Comparison of ENCODE assay signal across 23 cellular contexts in genomic region chr14:102913341-102914211, GRCh38. TPM values are rescaled to one million over a fixed set of nuclear protein-coding genes. Genes with fewer than 3 reads are reported as not detected.
DNase-seq lines count a peak whose midpoint lies in the region; ATAC-seq, FAIRE-seq and TF ChIP-seq lines count a peak whose summit lies in the region.
"Had no signal": no experiment of that assay in that cellular context is flagged by ENCODE, and none has a peak within 500 bp of the region (broad histone marks: within the 10 kb centered on the region; RNA-seq: fewer than 3 reads in every experiment).

No MANE protein-coding gene starts in this region.

- H3K27ac Mint-ChIP-seq in type B pancreatic cell: no peak overlapping the region
- no peak overlapping the region for H3K27ac Mint-ChIP-seq in CD8-positive, alpha-beta T cell
- H3K27ac Mint-ChIP-seq: memory B cell; stimulated activated memory B cell treated with anti-CD40 and anti-IgM and Interleukin-4, amounts not matched to agents 10 μg/mL and 1 μg/mL and 100 μg/mL, for 72 hours; T-cell had no signal

- H3K36me3 Mint-ChIP-seq in type B pancreatic cell: no peaks in the 10 kb centered on the region
- peaks cover 3% of the 10 kb centered on the region for H3K36me3 Mint-ChIP-seq in CD8-positive, alpha-beta T cell

- H3K4me3 ChIP-seq in RWPE2 (ENCODE audit: severe bottlenecking) (no peak overlapping the region), kidney (ENCODE audit: low read length in 2 of 2) (no peak overlapping the region)
- H3K4me3 ChIP-seq in CD8-positive, alpha-beta T cell (ENCODE audit: low read depth, low read length): no peak overlapping the region
- H3K4me3 ChIP-seq: ascending aorta, esophagus squamous epithelium had no signal

- no peaks in the 10 kb centered on the region for H3K27me3 ChIP-seq in RWPE2 (ENCODE audit: insufficient read depth, poor library complexity, severe bottlenecking)
- no peaks in the 10 kb centered on the region for H3K27me3 ChIP-seq in CD8-positive, alpha-beta T cell (ENCODE audit: insufficient read depth, low read length)
- H3K27me3 ChIP-seq: ascending aorta, esophagus squamous epithelium had no signal

- ATAC-seq in Right ventricle myocardium superior (ENCODE audit: poor library complexity) (no peak), left ventricle myocardium superior (no peak), RWPE2 (ENCODE audit: low read depth) (no peak)
- ATAC-seq in CD8-positive, alpha-beta T cell: no peak
- ATAC-seq: naive thymus-derived CD8-positive, alpha-beta T cell; T-cell had no signal

- no peak for FAIRE-seq in kidney (lab: Jason Lieb, UNC)

- POLR2A ChIA-PET in CD8-positive, alpha-beta T cell (lab: Charles Lee): interaction anchor here (0.7 kb wide), 1 partner anchor 217 kb away, joined by 4 read pairs; no protein-coding TSS in a partner anchor

- H3K27me3 Mint-ChIP-seq in type B pancreatic cell: no peaks in the 10 kb centered on the region
- no peaks in the 10 kb centered on the region for H3K27me3 Mint-ChIP-seq in CD8-positive, alpha-beta T cell (ENCODE audit: low read depth)
- H3K27me3 Mint-ChIP-seq: memory B cell; naive thymus-derived CD8-positive, alpha-beta T cell; stimulated activated memory B cell treated with anti-CD40 and anti-IgM and Interleukin-4, amounts not matched to agents 10 μg/mL and 1 μg/mL and 100 μg/mL, for 72 hours; T-cell had no signal

- CTCF ChIA-PET in CD8-positive, alpha-beta T cell (lab: Charles Lee): interaction anchor here (1.4 kb wide), 1 partner anchor 11 kb away, joined by 3 read pairs; no protein-coding TSS in a partner anchor

- TF ChIP-seq CTCF in RWPE2 (IDR thresholded peaks at IDR 0.05; ENCODE audit: poor library complexity, severe bottlenecking) (no peak), kidney (IDR thresholded peaks at IDR 0.05; ENCODE audit: borderline replicate concordance, extremely low read depth, insufficient read depth) (no peak), type B pancreatic cell (conservative IDR thresholded peaks at IDR 0.05) (peak; percentile 41)
- no peak for TF ChIP-seq CTCF in CD8-positive, alpha-beta T cell (IDR thresholded peaks at IDR 0.05)

- no peak overlapping the region for H3K4me3 Mint-ChIP-seq in type B pancreatic cell
- H3K4me3 Mint-ChIP-seq in CD8-positive, alpha-beta T cell: no peak overlapping the region
- H3K4me3 Mint-ChIP-seq: naive thymus-derived CD8-positive, alpha-beta T cell; stimulated activated memory B cell treated with anti-CD40 and anti-IgM and Interleukin-4, amounts not matched to agents 10 μg/mL and 1 μg/mL and 100 μg/mL, for 72 hours; T-cell had no signal

- intact Hi-C loops in Right ventricle myocardium superior (cut with DNase I) (no loop called here), left ventricle myocardium superior (cut with micrococcal nuclease) (no loop called here), kidney (cut with DNase I) (no loop called here)
- intact Hi-C loops in CD8-positive, alpha-beta T cell (cut with DNase I, micrococcal nuclease): loop anchor here in 1 of 2 experiments (10.0 kb wide), 1 partner anchor 389 kb away; no protein-coding TSS in a partner anchor

- no peaks in the 10 kb centered on the region for H3K9me3 Mint-ChIP-seq in type B pancreatic cell
- H3K9me3 Mint-ChIP-seq in CD8-positive, alpha-beta T cell: no peaks in the 10 kb centered on the region
- H3K9me3 Mint-ChIP-seq: memory B cell; naive thymus-derived CD8-positive, alpha-beta T cell; stimulated activated memory B cell treated with anti-CD40 and anti-IgM and Interleukin-4, amounts not matched to agents 10 μg/mL and 1 μg/mL and 100 μg/mL, for 72 hours; T-cell had no signal

- H3K4me1 ChIP-seq in RWPE2 (ENCODE audit: insufficient read depth, poor library complexity, severe bottlenecking): no peaks in the 10 kb centered on the region
- peaks cover 0 to 2% of the 10 kb centered on the region in 2 donors for H3K4me1 ChIP-seq in kidney (ENCODE audit: control insufficient read depth in 1 of 2, insufficient read depth in 1 of 2, low read depth in 1 of 2, low read length in 2 of 2)
- H3K4me1 ChIP-seq in CD8-positive, alpha-beta T cell (ENCODE audit: insufficient read depth, low read length): no peaks in the 10 kb centered on the region
- H3K4me1 ChIP-seq: ascending aorta, esophagus squamous epithelium, parathyroid adenoma had no signal

- H3K36me3 ChIP-seq in RWPE2 (ENCODE audit: low read depth) (no peaks in the 10 kb centered on the region), kidney (ENCODE audit: control insufficient read depth in 1 of 2, insufficient read depth in 2 of 2, low read length in 2 of 2) (no peaks in the 10 kb centered on the region)
- no peaks in the 10 kb centered on the region for H3K36me3 ChIP-seq in CD8-positive, alpha-beta T cell (ENCODE audit: insufficient read depth, low read length)
- H3K36me3 ChIP-seq: ascending aorta had no signal

- DNase-seq in Right ventricle myocardium superior (peak; percentile 30), left ventricle myocardium superior (no peak), RWPE2 (ENCODE audit: low spot score) (peak; percentile 72), kidney (peak; percentile 48), type B pancreatic cell (ENCODE audit: extremely low spot score, unreplicated experiment) (no peak), activated gamma-delta T cell treated with Interleukin-2 at 50 U/mL for 16 hours (no peak), NCI-H526 (lab: John Stamatoyannopoulos, UW) (no peak)
- DNase-seq in CD8-positive, alpha-beta T cell: no peak
- DNase-seq: activated CD4-positive, alpha-beta T cell treated with anti-CD3 and anti-CD28 coated beads, Interleukin-2, amount 50 U/mL, for 48 hours; activated naive CD4-positive, alpha-beta T cell treated with anti-CD3 and anti-CD28 coated beads, Interleukin-2, amount 50 U/mL, for 16 hours; activated T-cell treated with anti-CD3 and anti-CD28 coated beads for 4 hours; effector CD8-positive, alpha-beta T cell; esophagus squamous epithelium; naive thymus-derived CD8-positive, alpha-beta T cell; NCI-H1417 treated with DMSO at 0.1 percent for 48 hours; NCI-H526 treated with DMSO at 0.1 percent for 48 hours; SHP77 treated with DMSO at 0.1 percent for 48 hours; T-cell had no signal

- H3K27ac ChIP-seq in RWPE2 (ENCODE audit: poor library complexity, severe bottlenecking) (no peak overlapping the region), kidney (ENCODE audit: low read depth in 2 of 2, low read length in 2 of 2) (no peak overlapping the region)
- H3K27ac ChIP-seq in CD8-positive, alpha-beta T cell (ENCODE audit: low read depth, low read length): no peak overlapping the region
- H3K27ac ChIP-seq: ascending aorta, C4-2B, esophagus squamous epithelium, parathyroid adenoma had no signal

- H3K4me1 Mint-ChIP-seq in type B pancreatic cell (ENCODE audit: unreplicated experiment): no peaks in the 10 kb centered on the region
- H3K4me1 Mint-ChIP-seq in CD8-positive, alpha-beta T cell (ENCODE audit: low read depth): no peaks in the 10 kb centered on the region

- no peak overlapping the region for H3K9ac ChIP-seq in kidney (ENCODE audit: low read length in 2 of 2)
- H3K9ac ChIP-seq: parathyroid adenoma had no signal

- H3K9me3 ChIP-seq in RWPE2 (ENCODE audit: severe bottlenecking) (no peaks in the 10 kb centered on the region), kidney (ENCODE audit: control insufficient read depth in 1 of 2, low read length in 2 of 2) (no peaks in the 10 kb centered on the region)
- H3K9me3 ChIP-seq in CD8-positive, alpha-beta T cell (ENCODE audit: low read length): no peaks in the 10 kb centered on the region
- H3K9me3 ChIP-seq: ascending aorta, esophagus squamous epithelium had no signal

RNA-seq across cellular contexts. Expression of gene AMN, which starts 8.9 kb away (rescaled TPM):
- not detected for total RNA-seq in Right ventricle myocardium superior
- not detected for total RNA-seq in left ventricle myocardium superior
- total RNA-seq in kidney: 58.0 TPM
- 121 TPM for polyA plus RNA-seq in kidney (ENCODE audit: insufficient read depth, low read depth, low replicate concordance)
- 18.3 and 51.7 TPM in 2 replicates for total RNA-seq in type B pancreatic cell (ENCODE audit: low replicate concordance)
- 1 to 10 TPM; 4.0 to 4.3 TPM for total RNA-seq in CD8-positive, alpha-beta T cell

Comparison
In these comparisons a context has a peak if more than half of its experiments do, and no peak if none do; other contexts are left out.
1. DNase-seq: peak in Right ventricle myocardium superior (single experiment), RWPE2 (single experiment) and kidney (single experiment); none in left ventricle myocardium superior (single experiment), type B pancreatic cell (single experiment), activated gamma-delta T cell treated with Interleukin-2 at 50 U/mL for 16 hours (single experiment), CD8-positive, alpha-beta T cell (0 of 7) and NCI-H526 (0 of 2).